Comparison of ENCODE assay signal across 8 cellular contexts in the genomic region with DNA sequence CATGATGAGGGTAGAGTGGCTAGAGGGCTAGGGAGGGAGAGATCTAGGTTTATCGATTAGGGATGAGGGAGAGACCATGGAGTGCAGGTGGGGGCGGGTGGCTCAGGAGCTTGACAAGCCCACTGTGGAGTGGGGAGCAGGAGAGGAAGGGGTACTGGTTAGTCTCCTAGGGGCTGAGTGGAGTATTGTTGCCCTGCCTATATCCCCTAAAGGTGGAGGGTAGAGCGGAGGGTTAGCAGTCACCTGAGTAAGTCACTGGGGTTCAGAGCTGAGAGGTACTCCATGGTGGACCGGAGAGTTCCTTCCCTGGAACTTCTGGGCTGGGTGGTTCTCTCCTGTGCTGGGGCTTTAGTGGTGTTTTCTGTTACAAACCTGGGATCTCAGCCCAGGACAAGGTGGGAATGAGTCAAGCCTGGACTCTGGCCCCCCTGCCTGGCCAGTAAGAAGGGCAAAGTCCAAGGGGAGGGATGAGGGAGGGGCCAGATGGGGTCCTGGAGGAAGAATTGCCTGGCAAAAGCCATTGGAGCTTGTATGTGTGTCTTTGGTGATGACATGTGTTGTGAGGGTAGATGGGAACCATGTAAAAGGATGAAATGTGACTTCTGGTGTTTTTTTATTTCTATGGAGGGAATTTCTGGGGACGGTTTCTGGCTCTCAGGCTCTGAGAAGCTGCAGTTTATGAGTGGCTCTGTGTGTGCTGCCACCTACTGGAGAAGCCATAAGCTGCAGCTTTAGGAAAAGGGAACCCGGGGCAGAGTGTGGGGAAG. TPM values are rescaled to one million over a fixed set of nuclear protein-coding genes. Genes with fewer than 3 reads are reported as not detected.
DNase-seq lines count a peak whose midpoint lies in the region; ATAC-seq, FAIRE-seq and TF ChIP-seq lines count a peak whose summit lies in the region.

A gene with protein sequence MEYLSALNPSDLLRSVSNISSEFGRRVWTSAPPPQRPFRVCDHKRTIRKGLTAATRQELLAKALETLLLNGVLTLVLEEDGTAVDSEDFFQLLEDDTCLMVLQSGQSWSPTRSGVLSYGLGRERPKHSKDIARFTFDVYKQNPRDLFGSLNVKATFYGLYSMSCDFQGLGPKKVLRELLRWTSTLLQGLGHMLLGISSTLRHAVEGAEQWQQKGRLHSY (minus strand): TSS at position 403 of the 767 bp plus-strand sequence. CDS start 119 bp downstream, at position 284.

- peak within 1 kb of the TSS; percentile 2 for H3K4me3 Mint-ChIP-seq in natural killer cell treated with Interleukin-12 subunit alpha and Interleukin-12 subunit beta and Interleukin-15 and Interleukin-18, amount 100 ng/mL, for 72 hours

- no peak within 1 kb of the TSS for H3K27ac ChIP-seq in aorta (ENCODE audit: low read depth in 1 of 2, low read length in 2 of 2)

- peaks cover 0 to 16% of the 10 kb centered on the region in 2 donors for H3K36me3 ChIP-seq in aorta (ENCODE audit: control insufficient read depth in 1 of 2, insufficient read depth in 2 of 2, low read length in 1 of 2)

- peak within 1 kb of the TSS; percentile 9 to 15 for H3K27ac Mint-ChIP-seq in natural killer cell treated with Interleukin-12 subunit alpha and Interleukin-12 subunit beta and Interleukin-15 and Interleukin-18, amount 100 ng/mL, for 72 hours

- no peaks in the 10 kb centered on the region for H3K9me3 ChIP-seq in aorta (ENCODE audit: control insufficient read depth, low read length)

- peak; percentile 69 for DNase-seq in D721Med (ENCODE audit: insufficient read length, low spot score)
- peak; percentile 76 for DNase-seq in OCI-M1 (lab: John Stamatoyannopoulos, UW)
- DNase-seq in activated T-helper 1 cell treated with Interleukin-2 at 50 U/mL for 16 hours (ENCODE audit: low read depth), result peak; percentile 26
- DNase-seq in natural killer cell treated with Interleukin-12 subunit alpha and Interleukin-12 subunit beta and Interleukin-15 and Interleukin-18, amount 100 ng/mL, for 72 hours (ENCODE audit: low spot score), result no peak
- DNase-seq in aorta, result peak in 1 of 2 donors; percentile 67
- no peak for DNase-seq in cortex of kidney (lab: John Stamatoyannopoulos, UW)

- H3K27me3 Mint-ChIP-seq in natural killer cell treated with Interleukin-12 subunit alpha and Interleukin-12 subunit beta and Interleukin-15 and Interleukin-18, amount 100 ng/mL, for 72 hours, result no peaks in the 10 kb centered on the region

- H3K4me3 ChIP-seq in aorta (ENCODE audit: low read length in 2 of 2), result no peak within 1 kb of the TSS

- no peak for FAIRE-seq in D721Med (lab: Jason Lieb, UNC)

- TF ChIP-seq CTCF in D721Med (IDR thresholded peaks at IDR 0.05; ENCODE audit: insufficient read depth, missing control alignments), result peak; percentile 80

- 55 to 59% methylated on average over 6 of the region's 6 CpGs for WGBS in aorta, 2 donors

- H3K27me3 ChIP-seq in aorta (ENCODE audit: control insufficient read depth in 1 of 2, insufficient read depth in 2 of 2, low read length in 1 of 2), result no peaks in the 10 kb centered on the region

- peaks cover 44 to 46% of the 10 kb centered on the region in 2 donors for H3K4me1 Mint-ChIP-seq in natural killer cell treated with Interleukin-12 subunit alpha and Interleukin-12 subunit beta and Interleukin-15 and Interleukin-18, amount 100 ng/mL, for 72 hours (ENCODE audit: low read depth in 2 of 2)

- ATAC-seq in HG03342 (IDR thresholded peaks at IDR 0.05; ENCODE audit: unreplicated experiment), result peak; percentile 34
- peak; percentile 8 for ATAC-seq in esophagus mucosa
- ATAC-seq in natural killer cell treated with Interleukin-12 subunit alpha and Interleukin-12 subunit beta and Interleukin-15 and Interleukin-18, amount 100 ng/mL, for 72 hours, result no peak
- peak; percentile 45 for ATAC-seq in aorta (ENCODE audit: low FRiP score)

- no peaks in the 10 kb centered on the region for H3K9me3 Mint-ChIP-seq in natural killer cell treated with Interleukin-12 subunit alpha and Interleukin-12 subunit beta and Interleukin-15 and Interleukin-18, amount 100 ng/mL, for 72 hours

- intact Hi-C loops in aorta (cut with DNase I), result no loop called here

- H3K4me1 ChIP-seq in aorta (ENCODE audit: control insufficient read depth in 1 of 2, insufficient read depth in 2 of 2, low read length in 2 of 2), result no peaks in the 10 kb centered on the region

- H3K36me3 Mint-ChIP-seq in natural killer cell treated with Interleukin-12 subunit alpha and Interleukin-12 subunit beta and Interleukin-15 and Interleukin-18, amount 100 ng/mL, for 72 hours, result peaks cover 23% of the 10 kb centered on the region

RNA-seq across cellular contexts. Expression of the gene that starts here (rescaled TPM):
- 27.4 TPM for total RNA-seq in esophagus mucosa
- total RNA-seq in natural killer cell treated with Interleukin-12 subunit alpha and Interleukin-12 subunit beta and Interleukin-15 and Interleukin-18, amount 100 ng/mL, for 72 hours, result 10 to 100 TPM in 1 of 2 donors, 1 to 10 TPM in 1; 6.8 to 20.2 TPM
- total RNA-seq in aorta, result 10 to 100 TPM; 12.2 to 13.9 TPM
- polyA plus RNA-seq in aorta, result 10 to 100 TPM in 1 of 2 donors, 1 to 10 TPM in 1; 3.3 to 17.2 TPM

Comparison
In these comparisons a context has a peak if more than half of its experiments do, and no peak if none do; other contexts are left out.
1. DNase-seq: peak in D721Med (single experiment), OCI-M1 (single experiment) and activated T-helper 1 cell treated with Interleukin-2 at 50 U/mL for 16 hours (single experiment); none in natural killer cell treated with Interleukin-12 subunit alpha and Interleukin-12 subunit beta and Interleukin-15 and Interleukin-18, amount 100 ng/mL, for 72 hours (single experiment) and cortex of kidney (single experiment).
2. ATAC-seq: peak in HG03342 (single experiment), esophagus mucosa (single experiment) and aorta (single experiment); none in natural killer cell treated with Interleukin-12 subunit alpha and Interleukin-12 subunit beta and Interleukin-15 and Interleukin-18, amount 100 ng/mL, for 72 hours (0 of 2).